8 cellular contexts compared by ENCODE assay signal in the genomic region with DNA sequence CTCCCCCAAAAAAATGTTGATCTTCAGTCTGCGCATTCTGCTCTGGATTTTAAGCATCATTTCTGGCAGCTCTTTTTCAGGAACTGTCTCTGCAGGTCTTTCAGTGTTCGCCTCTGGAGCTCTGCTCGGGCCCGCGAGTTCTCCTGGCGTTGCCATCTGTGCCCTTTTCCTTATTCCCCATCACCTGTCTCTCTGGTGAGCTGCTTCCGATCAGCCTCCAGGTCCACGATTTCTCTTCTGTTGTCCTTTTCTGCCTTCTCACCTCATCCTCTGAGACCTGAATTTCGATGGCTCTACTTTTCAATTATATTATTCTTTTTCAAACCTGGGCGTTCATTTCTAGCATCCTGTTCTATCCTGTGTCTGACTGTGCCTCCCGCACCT. TPM values are rescaled to one million over a fixed set of nuclear protein-coding genes. Genes with fewer than 3 reads are reported as not detected.
DNase-seq lines count a peak whose midpoint lies in the region; ATAC-seq, FAIRE-seq and TF ChIP-seq lines count a peak whose summit lies in the region.

No MANE protein-coding gene starts in this region.

- H3K9ac ChIP-seq in NT2/D1 (ENCODE audit: insufficient read length, low read depth) (peak overlapping the region; percentile 37), endothelial cell of umbilical vein (replicated peaks; ENCODE audit: extremely low read depth, insufficient read depth, low read length) (peak overlapping the region; percentile 83)

- WGBS in pancreas, 2 donors = 10 to 13% methylated on average over 11 of the region's 11 CpGs

- H3K9me3 Mint-ChIP-seq in CD8-positive, alpha-beta memory T cell = no peaks in the 10 kb centered on the region

- H3K4me1 Mint-ChIP-seq in CD8-positive, alpha-beta memory T cell = peaks cover 14 to 24% (median 15%) of the 10 kb centered on the region in 3 donors

- peaks cover 5% of the 10 kb centered on the region for H3K4me1 ChIP-seq in CD8-positive, alpha-beta memory T cell (ENCODE audit: insufficient read depth, low read length)
- H3K4me1 ChIP-seq in NT2/D1 (ENCODE audit: insufficient read depth, insufficient read length) (no peaks in the 10 kb centered on the region), endothelial cell of umbilical vein (ENCODE audit: control insufficient read depth, extremely low read depth, insufficient read depth, low read length) (no peaks in the 10 kb centered on the region), pancreas (peaks cover 4 to 14% (median 14%) of the 10 kb centered on the region in 3 donors), SJCRH30 (peaks cover 3% of the 10 kb centered on the region; the same call in 1 of the 2 replicates)

- FAIRE-seq in endothelial cell of umbilical vein (lab: Jason Lieb, UNC) = no peak
- no peak for FAIRE-seq in pancreas (lab: Jason Lieb, UNC)

- H3K36me3 Mint-ChIP-seq in CD8-positive, alpha-beta memory T cell = no peaks in the 10 kb centered on the region

- H3K79me2 ChIP-seq in endothelial cell of umbilical vein (ENCODE audit: control insufficient read depth, insufficient read depth, low read length) = no peaks in the 10 kb centered on the region

- H2AFZ ChIP-seq in endothelial cell of umbilical vein (ENCODE audit: low read depth, low read length) = peak overlapping the region; percentile 83

- H3K27ac Mint-ChIP-seq in CD8-positive, alpha-beta memory T cell = peak overlapping the region; percentile 92 to 99 (median 96)

- CTCF ChIA-PET in CD8-positive, alpha-beta memory T cell (lab: Charles Lee) = interaction anchor here (0.8 to 1.5 kb wide), 2 partner anchors 150 to 245 kb away, joined by 5 read pairs; no protein-coding TSS in a partner anchor
- CTCF ChIA-PET in endothelial cell of umbilical vein (lab: Charles Lee) = interaction anchor here (1.4 to 3.1 kb wide), 7 partner anchors 20 to 246 kb away, joined by 3 to 10 read pairs (median 5); no protein-coding TSS in a partner anchor

- H3K27me3 Mint-ChIP-seq in CD8-positive, alpha-beta memory T cell = peaks cover 0 to 5% of the 10 kb centered on the region in 2 donors

- no TSS peak for BruUV-seq in endothelial cell of umbilical vein (replicated peaks; lab: Mats Ljungman, UMichigan)

- POLR2A ChIA-PET in CD8-positive, alpha-beta memory T cell (lab: Charles Lee) = interaction anchor here (1.1 to 1.5 kb wide), 2 partner anchors 42 to 195 kb away, joined by 3 to 8 read pairs; a partner anchor contains a TSS
- POLR2A ChIA-PET in endothelial cell of umbilical vein (lab: Charles Lee) = interaction anchor here (1.2 kb wide), 1 partner anchor 146 kb away, joined by 4 read pairs; a partner anchor contains a TSS

- H3K4me3 Mint-ChIP-seq in CD8-positive, alpha-beta memory T cell = peak overlapping the region; percentile 80 to 93 (median 89)

- H3K27me3 ChIP-seq in CD8-positive, alpha-beta memory T cell (ENCODE audit: insufficient read depth, low read length, poor library complexity, severe bottlenecking) = no peaks in the 10 kb centered on the region
- H3K27me3 ChIP-seq in NT2/D1 (ENCODE audit: insufficient read depth, insufficient read length) = no peaks in the 10 kb centered on the region
- no peaks in the 10 kb centered on the region for H3K27me3 ChIP-seq in endothelial cell of umbilical vein (ENCODE audit: control insufficient read depth in 2 of 2, insufficient read depth in 2 of 2, low read length in 2 of 2)
- no peaks in the 10 kb centered on the region for H3K27me3 ChIP-seq in pancreas
- H3K27me3 ChIP-seq in SJCRH30 = no peaks in the 10 kb centered on the region

- TF ChIP-seq CTCF in endothelial cell of umbilical vein (IDR thresholded peaks at IDR 0.05; ENCODE audit: extremely low read depth in 1 of 2, insufficient read depth in 1 of 2, low read depth in 1 of 2, low read length in 2 of 2) = no peak
- no peak for TF ChIP-seq CTCF in pancreas (IDR thresholded peaks at IDR 0.05)

- DNase-seq in CD8-positive, alpha-beta memory T cell = no peak
- no peak for DNase-seq in NT2/D1 (ENCODE audit: low read depth, low spot score)
- DNase-seq in endothelial cell of umbilical vein (ENCODE audit: low read depth, low spot score) = no peak
- no peak for DNase-seq in pancreas
- no peak for DNase-seq in COLO668 (lab: John Stamatoyannopoulos, UW; ENCODE audit: unreplicated experiment)
- DNase-seq in NK-92 (lab: John Stamatoyannopoulos, UW; ENCODE audit: unreplicated experiment) = no peak
- DNase-seq in SJCRH30 = no peak
- no peak for DNase-seq in ecto neural progenitor cell (ENCODE audit: low spot score)

- no peaks in the 10 kb centered on the region for H4K20me1 ChIP-seq in endothelial cell of umbilical vein (replicated peaks; ENCODE audit: control insufficient read depth, extremely low read depth, insufficient read depth, low read length)

- peak in 2 of 4 donors; percentile 11 to 24 for ATAC-seq in pancreas

- peak overlapping the region; percentile 95 for H3K27ac ChIP-seq in CD8-positive, alpha-beta memory T cell (ENCODE audit: low read depth, low read length)
- H3K27ac ChIP-seq in endothelial cell of umbilical vein (ENCODE audit: insufficient read depth, low read depth, low read length) (peak overlapping the region; percentile 51), pancreas (peak overlapping the region; percentile 80 to 89 (median 89)), SJCRH30 (no peak overlapping the region)

- peak overlapping the region; percentile 78 for H3K4me3 ChIP-seq in CD8-positive, alpha-beta memory T cell (ENCODE audit: low read length)
- H3K4me3 ChIP-seq in NT2/D1 (ENCODE audit: insufficient read length, low read depth) (peak overlapping the region; percentile 49), endothelial cell of umbilical vein (replicated peaks in 1 of 3; ENCODE audit: insufficient read depth in 1 of 3, low read depth in 1 of 3, low read length in 3 of 3) (peak overlapping the region; percentile 54 to 92 (median 73)), pancreas (peak overlapping the region; percentile 58 to 63 (median 60)), SJCRH30 (no peak overlapping the region)

- intact Hi-C loops in endothelial cell of umbilical vein (cut with micrococcal nuclease) (loop anchor here (2.0 kb wide), 1 partner anchor 151 kb away; no protein-coding TSS in a partner anchor), pancreas (cut with DNase I) (no loop called here)

- no peaks in the 10 kb centered on the region for H3K36me3 ChIP-seq in CD8-positive, alpha-beta memory T cell (ENCODE audit: insufficient read depth, low read length)
- H3K36me3 ChIP-seq in NT2/D1 (ENCODE audit: insufficient read depth, insufficient read length, low read length) (peaks cover 3% of the 10 kb centered on the region), endothelial cell of umbilical vein (ENCODE audit: control insufficient read depth in 2 of 2, extremely low read depth in 1 of 2, insufficient read depth in 2 of 2, low read length in 2 of 2) (no peaks in the 10 kb centered on the region), pancreas (no peaks in the 10 kb centered on the region), SJCRH30 (no peaks in the 10 kb centered on the region; the same call in 1 of the 2 replicates)

- dilution Hi-C loops in endothelial cell of umbilical vein (cut with MboI; ENCODE audit: extremely low pct_ligation_motif_present, low sequenced_read_pairs) = no loop called here

- no peaks in the 10 kb centered on the region for H3K9me3 ChIP-seq in CD8-positive, alpha-beta memory T cell (ENCODE audit: low read length)
- H3K9me3 ChIP-seq in NT2/D1 (ENCODE audit: insufficient read depth, low read length) (no peaks in the 10 kb centered on the region), endothelial cell of umbilical vein (replicated peaks; ENCODE audit: control insufficient read depth, insufficient read depth, low read length) (no peaks in the 10 kb centered on the region), pancreas (no peaks in the 10 kb centered on the region), SJCRH30 (replicated peaks) (no peaks in the 10 kb centered on the region)

- peak overlapping the region; percentile 46 for H3K4me2 ChIP-seq in endothelial cell of umbilical vein (ENCODE audit: insufficient read depth, low read length)

- TF ChIP-seq POLR2A in endothelial cell of umbilical vein (IDR thresholded peaks at IDR 0.05; ENCODE audit: low read depth, low read length) = no peak

- no peaks in the 10 kb centered on the region for H3K9me1 ChIP-seq in endothelial cell of umbilical vein (replicated peaks; ENCODE audit: control insufficient read depth, extremely low read depth, insufficient read depth, low read length)

TF ChIP-seq in endothelial cell of umbilical vein, 7 proteins besides CTCF, POLR2A, EP300 and RAD21 (continues in another document):
- TF ChIP-seq GATA2 (IDR thresholded peaks at IDR 0.05; ENCODE audit: insufficient read depth, insufficient read length, low read depth, low read length) = no peak
- TF ChIP-seq FOS (IDR thresholded peaks at IDR 0.05; ENCODE audit: borderline replicate concordance, insufficient read depth, low read length) = no peak
- no peak for TF ChIP-seq EZH2 (IDR thresholded peaks at IDR 0.05; ENCODE audit: borderline replicate concordance, low read depth, low read length, severe bottlenecking)

RNA-seq across cellular contexts. Expression of a gene that starts 0.6 kb away (rescaled TPM):
- 1 to 10 TPM; 1.5 to 1.7 TPM for total RNA-seq in CD8-positive, alpha-beta memory T cell
- polyA plus RNA-seq in CD8-positive, alpha-beta memory T cell = 8.5 TPM
- total RNA-seq in endothelial cell of umbilical vein = 32.1 and 32.7 TPM in 2 replicates
- 39.8 and 54.1 TPM in 2 replicates for polyA plus RNA-seq in endothelial cell of umbilical vein
- polyA plus RNA-seq in endothelial cell of umbilical vein (2011; cell fraction: cytosol; rRNA removed) = 12.5 and 26.1 TPM in 2 replicates
- 75.2 and 90.4 TPM in 2 replicates for polyA plus RNA-seq in endothelial cell of umbilical vein (2011; cell fraction: nucleus; rRNA removed)
- polyA plus RNA-seq in endothelial cell of umbilical vein (2012) = 23.2 and 47.2 TPM in 2 replicates
- 5.8 and 6.9 TPM in 2 replicates for polyA minus RNA-seq in endothelial cell of umbilical vein
- polyA minus RNA-seq in endothelial cell of umbilical vein (2011; cell fraction: cytosol; rRNA and poly(A)+ RNA removed) = not detected
- 7.1 and 25.6 TPM in 2 replicates for polyA minus RNA-seq in endothelial cell of umbilical vein (2011; cell fraction: nucleus; rRNA and poly(A)+ RNA removed)
- total RNA-seq in pancreas = 10 to 100 TPM in 5 of 6 donors, 1 to 10 TPM in 1; 9.4 to 19.7 (median 12.3) TPM
- polyA plus RNA-seq in pancreas = 10 to 100 TPM; 57.6 to 94.2 TPM
- 0.10 and 0.23 TPM in 2 replicates for total RNA-seq in SJCRH30 (2014; rRNA removed; shearing (Covaris generic))

RNA-seq across cellular contexts. Expression of a gene that starts 41.7 kb away (rescaled TPM):
- total RNA-seq in CD8-positive, alpha-beta memory T cell = 10 to 100 TPM; 81.1 to 81.2 TPM
- 315 TPM for polyA plus RNA-seq in CD8-positive, alpha-beta memory T cell
- total RNA-seq in endothelial cell of umbilical vein (133 and 142 TPM in 2 replicates), pancreas (10 to 100 TPM; 26.9 to 57.2 (median 38.5) TPM)
- polyA plus RNA-seq in endothelial cell of umbilical vein (238 and 245 TPM in 2 replicates), pancreas (100 to 1,000 TPM; 129 to 178 TPM)
- 271 and 367 TPM in 2 replicates for polyA plus RNA-seq in endothelial cell of umbilical vein (2011; cell fraction: cytosol; rRNA removed)
- 104 and 127 TPM in 2 replicates for polyA plus RNA-seq in endothelial cell of umbilical vein (2011; cell fraction: nucleus; rRNA removed)
- polyA plus RNA-seq in endothelial cell of umbilical vein (2012) = 327 and 368 TPM in 2 replicates
- 207 and 226 TPM in 2 replicates for polyA minus RNA-seq in endothelial cell of umbilical vein
- 73.9 TPM for polyA minus RNA-seq in endothelial cell of umbilical vein (2011; cell fraction: cytosol; rRNA and poly(A)+ RNA removed)
- polyA minus RNA-seq in endothelial cell of umbilical vein (2011; cell fraction: nucleus; rRNA and poly(A)+ RNA removed) = 46.8 and 47.4 TPM in 2 replicates
- 199 and 256 TPM in 2 replicates for total RNA-seq in SJCRH30 (2014; rRNA removed; shearing (Covaris generic))
